8 cellular contexts compared by ENCODE assay signal in the genomic region with DNA sequence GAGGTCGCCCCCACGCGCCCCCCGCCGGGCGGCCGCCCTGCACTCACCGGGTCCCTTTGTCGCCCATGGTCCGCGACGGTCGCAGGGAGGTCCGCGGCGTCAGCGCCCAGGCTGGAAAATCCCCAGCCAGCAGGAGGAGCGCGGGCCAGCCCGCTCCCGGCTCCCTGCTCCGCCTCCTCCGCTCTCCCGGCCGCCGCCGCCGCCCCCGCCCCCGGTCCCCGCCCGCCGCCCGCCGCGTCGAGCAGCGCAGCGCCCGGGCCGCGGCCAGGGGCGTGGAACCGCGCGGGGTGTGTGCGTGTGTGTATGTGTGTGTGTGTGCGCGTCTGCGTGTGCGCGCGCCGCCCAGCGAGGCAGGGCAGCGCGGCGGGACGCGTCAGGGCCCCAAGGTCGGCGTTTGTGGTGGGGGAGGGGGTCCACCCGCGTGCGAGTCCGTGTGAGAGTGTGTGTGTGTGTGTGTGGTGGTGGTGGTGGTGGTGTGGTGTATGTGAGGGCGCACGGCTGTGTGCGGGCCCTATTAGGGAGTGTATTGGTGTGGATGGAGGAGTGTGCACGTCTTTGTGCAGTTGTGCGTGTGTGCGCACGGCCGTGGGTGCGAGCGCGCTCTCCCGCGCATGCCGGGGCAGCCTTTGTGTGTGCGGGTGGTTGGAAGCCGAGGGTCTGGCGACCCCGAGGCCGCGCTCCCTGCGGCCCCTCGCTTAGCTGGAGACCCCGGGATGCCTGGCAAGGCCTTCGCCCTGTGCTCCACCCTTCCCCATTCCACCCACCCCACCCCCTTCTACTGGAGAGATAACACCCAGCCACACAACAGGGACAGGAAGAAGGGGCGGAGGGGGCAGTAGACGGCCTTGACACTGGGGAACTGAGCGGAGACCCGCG. TPM values are rescaled to one million over a fixed set of nuclear protein-coding genes. Genes with fewer than 3 reads are reported as not detected.
DNase-seq lines count a peak whose midpoint lies in the region; ATAC-seq and TF ChIP-seq lines count a peak whose summit lies in the region.

ARRB1 (minus strand) TSS at position 121 of the 876 bp plus-strand sequence; CDS start at position 67, 54 bp downstream.

- no peak within 1 kb of the TSS for H2AFZ ChIP-seq in OCI-LY7 (ENCODE audit: low read length)

- TF ChIP-seq CTCF in choroid plexus epithelial cell (conservative IDR thresholded peaks at IDR 0.05; ENCODE audit: low read depth, low read length), result no peak
- no peak for TF ChIP-seq CTCF in OCI-LY7 (conservative IDR thresholded peaks at IDR 0.05; ENCODE audit: low read length)

- H3K9me3 ChIP-seq in OCI-LY7 (ENCODE audit: low read length), result no peaks in the 10 kb centered on the region

- BruUV-seq in OCI-LY7 (replicated peaks; lab: Mats Ljungman, UMichigan), result no TSS peak

- H3K4me2 ChIP-seq in OCI-LY7 (ENCODE audit: low read length), result no peak within 1 kb of the TSS

- peak; percentile 72 to 75 for ATAC-seq in activated CD4-positive, CD25-positive, alpha-beta regulatory T cell treated with anti-CD3 and anti-CD28 coated beads, Interleukin-2, amount 50 U/mL, for 24 hours
- no peak for ATAC-seq in GM21447 (IDR thresholded peaks at IDR 0.05; ENCODE audit: unreplicated experiment)

- H3K27ac ChIP-seq in OCI-LY7 (ENCODE audit: low read depth, low read length, poor library complexity, severe bottlenecking), result no peak within 1 kb of the TSS

- no peaks in the 10 kb centered on the region for H3K4me1 ChIP-seq in OCI-LY7 (ENCODE audit: insufficient read depth, low read length, poor library complexity, severe bottlenecking)

- CTCF ChIA-PET in OCI-LY7 (lab: Charles Lee; ENCODE audit: unreplicated experiment), result no interaction called here

- peak; percentile 95 for DNase-seq in DMS53 (lab: John Stamatoyannopoulos, UW)
- peak; percentile 41 to 97 for DNase-seq in Kasumi-1 (lab: John Stamatoyannopoulos, UW)
- peak; percentile 58 for DNase-seq in choroid plexus epithelial cell (ENCODE audit: low read depth)
- peak; percentile 79 for DNase-seq in left kidney (ENCODE audit: low read depth, low spot score)
- peak; percentile 28 to 41 for DNase-seq in stimulated activated CD4-positive, alpha-beta T cell treated with anti-CD3 and anti-CD28 coated beads, Interleukin-1b, Interleukin-23, amount 100 ng/mL, for 4 hours (ENCODE audit: low read depth in 2 of 2)
- DNase-seq in OCI-LY7 (ENCODE audit: low spot score), result no peak

- H3K36me3 ChIP-seq in OCI-LY7 (ENCODE audit: insufficient read depth, low read length), result no peaks in the 10 kb centered on the region

- no peaks in the 10 kb centered on the region for H3K9me2 ChIP-seq in OCI-LY7 (ENCODE audit: insufficient read depth, low read length)

- intact Hi-C loops in OCI-LY7 (cut with micrococcal nuclease; ENCODE audit: unreplicated experiment), result no loop called here

- H3K4me3 ChIP-seq in choroid plexus epithelial cell (ENCODE audit: low read depth, low read length) (peak within 1 kb of the TSS; percentile 70), OCI-LY7 (ENCODE audit: low read depth, low read length, poor library complexity, severe bottlenecking) (no peak within 1 kb of the TSS)

- H4K20me1 ChIP-seq in OCI-LY7 (ENCODE audit: insufficient read depth, low read length), result no peaks in the 10 kb centered on the region

- H3K79me2 ChIP-seq in OCI-LY7 (ENCODE audit: insufficient read depth, low read depth, low read length), result no peaks in the 10 kb centered on the region

- POLR2A ChIA-PET in OCI-LY7 (lab: Charles Lee), result no interaction called here

RNA-seq across cellular contexts. Expression of gene ARRB1, which starts in this region (rescaled TPM):
- not detected in 2 replicates for total RNA-seq in OCI-LY7 (2014; rRNA removed; shearing (Covaris generic))
- total RNA-seq in OCI-LY7 (2022), result not detected in 2 replicates
